ENCODE assay signal across 8 cellular contexts in the genomic region with DNA sequence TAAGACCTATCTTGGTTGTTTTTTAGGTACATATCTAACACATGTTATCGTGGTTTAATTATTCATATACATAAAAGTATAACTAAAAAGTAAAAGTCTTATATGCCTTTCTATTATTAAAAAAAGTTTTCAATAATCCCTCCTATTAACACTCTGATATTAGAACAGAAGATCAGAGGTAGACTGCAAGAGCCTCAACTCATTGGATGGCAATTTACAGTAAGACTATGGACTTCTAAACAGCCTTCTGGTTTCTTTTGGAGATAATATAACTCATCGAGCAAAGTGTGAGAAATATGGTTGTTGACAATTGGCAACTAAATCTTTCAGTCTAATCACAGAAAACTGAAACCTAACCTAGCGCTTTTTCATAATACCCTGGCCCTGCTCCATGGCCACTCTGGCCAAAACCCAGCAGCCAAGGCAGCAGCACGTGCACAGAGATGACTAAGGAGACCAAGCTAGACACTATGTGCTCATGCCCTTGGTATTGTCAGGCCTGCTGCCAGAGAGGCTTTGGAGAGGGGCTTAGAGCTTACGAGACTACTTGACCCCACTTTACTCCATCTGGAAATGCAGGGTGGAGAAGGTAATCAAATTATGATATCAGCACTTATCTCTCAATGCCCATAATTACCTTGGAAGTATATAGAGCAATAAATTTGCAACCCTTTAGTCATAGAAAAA. TPM values are rescaled to one million over a fixed set of nuclear protein-coding genes. Genes with fewer than 3 reads are reported as not detected.
DNase-seq lines count a peak whose midpoint lies in the region; ATAC-seq and TF ChIP-seq lines count a peak whose summit lies in the region.

No MANE protein-coding gene starts in this region.

- intact Hi-C loops in posterior vena cava (cut with DNase I) = no loop called here

- DNase-seq in EL = peak; percentile 97
- DNase-seq in RKO (ENCODE audit: low spot score) = peak; percentile 28
- DNase-seq in fibroblast of pulmonary artery (ENCODE audit: low read depth) = peak; percentile 96
- peak; percentile 96 for DNase-seq in posterior vena cava (ENCODE audit: low spot score)
- no peak for DNase-seq in NOMO-1 treated with DMSO at 0.1 percent for 48 hours (lab: John Stamatoyannopoulos, UW; ENCODE audit: unreplicated experiment)
- no peak for DNase-seq in OCI-M1 (lab: John Stamatoyannopoulos, UW)

- peak overlapping the region; percentile 33 for H3K4me3 ChIP-seq in fibroblast of pulmonary artery (replicated peaks; ENCODE audit: low read depth, low read length)

- no peak for TF ChIP-seq CTCF in fibroblast of pulmonary artery (IDR thresholded peaks at IDR 0.05; ENCODE audit: low read length, missing control alignments)

- ATAC-seq in GM18858 (IDR thresholded peaks at IDR 0.05; ENCODE audit: unreplicated experiment) = no peak
- ATAC-seq in HG03442 (IDR thresholded peaks at IDR 0.05; ENCODE audit: unreplicated experiment) = no peak

RNA-seq across cellular contexts. Expression of gene EEF1AKMT1, which starts 40.6 kb away (rescaled TPM):
- total RNA-seq in posterior vena cava = 10 to 100 TPM; 13.7 to 17.4 TPM

Comparison
In these comparisons a context has a peak if more than half of its experiments do, and no peak if none do; other contexts are left out.
1. DNase-seq: peak in EL (single experiment), RKO (single experiment), fibroblast of pulmonary artery (single experiment) and posterior vena cava (single experiment); none in NOMO-1 treated with DMSO at 0.1 percent for 48 hours (single experiment) and OCI-M1 (single experiment).